ENCODE assay signal across 9 cellular contexts in genomic region chr2:149552830-149553229, GRCh38.
"Had no signal": no experiment of that assay in that cellular context is flagged by ENCODE, and none has a peak within 500 bp of the region (broad histone marks: within the 10 kb centered on the region; RNA-seq: fewer than 3 reads in every experiment).

No MANE protein-coding gene starts in this region.

- H3K4me3 Mint-ChIP-seq: GM23338, H9, HFFc6 had no signal

- H3K4me3 ChIP-seq: GM23248, GM23338, HAP-1 had no signal

- H3K36me3 ChIP-seq: HAP-1 had no signal

- H3K9ac ChIP-seq: GM23248 had no signal

- H3K27ac ChIP-seq: GM23248 had no signal

- H3K27ac Mint-ChIP-seq: GM23338, H9, HFFc6 had no signal

- H3K4me1 Mint-ChIP-seq: GM23338, H9 had no signal

- H3K9me3 ChIP-seq: HAP-1 had no signal

- H3K4me2 ChIP-seq: GM23338 had no signal

- H3K4me1 ChIP-seq: HAP-1 had no signal

- ATAC-seq: GM23338, HCT116 had no signal

- H3K9me3 Mint-ChIP-seq: HFFc6 had no signal

- H2AFZ ChIP-seq: GM23248, GM23338 had no signal

- DNase-seq: GM23248, GOT3, H7, H9, HCEC 1CT, HFFc6 had no signal
